In the genomic region with DNA sequence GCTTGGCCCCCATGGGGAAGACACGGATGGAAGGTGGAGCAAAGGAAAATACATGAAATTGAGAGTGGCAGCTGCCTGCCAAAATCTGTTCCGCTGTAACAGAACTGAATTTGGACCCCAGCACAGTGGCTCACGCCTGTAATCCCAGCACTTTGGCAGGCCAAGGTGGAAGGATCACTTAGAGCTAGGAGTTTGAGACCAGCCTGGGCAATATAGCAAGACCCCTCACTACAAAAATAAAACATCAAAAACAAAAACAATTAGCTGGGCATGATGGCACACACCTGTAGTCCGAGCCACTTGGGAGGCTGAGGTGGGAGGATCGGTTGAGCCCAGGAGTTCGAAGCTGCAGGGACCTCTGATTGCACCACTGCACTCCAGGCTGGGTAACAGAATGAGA, we compare ENCODE assay signal across 19 cellular contexts. TPM values are rescaled to one million over a fixed set of nuclear protein-coding genes. Genes with fewer than 3 reads are reported as not detected.
DNase-seq lines count a peak whose midpoint lies in the region; ATAC-seq, FAIRE-seq and TF ChIP-seq lines count a peak whose summit lies in the region.
"Had no signal": no experiment of that assay in that cellular context is flagged by ENCODE, and none has a peak within 500 bp of the region (broad histone marks: within the 10 kb centered on the region; RNA-seq: fewer than 3 reads in every experiment).

No MANE protein-coding gene starts in this region.

- no peak for FAIRE-seq in K562 (lab: Jason Lieb, UNC)
- FAIRE-seq: A549 had no signal

- peaks cover 43% of the 10 kb centered on the region for H3K36me3 Mint-ChIP-seq in stimulated activated naive CD8-positive, alpha-beta T cell treated with anti-CD3 and anti-CD28 coated beads, Interleukin-15, Interleukin-2, amounts not matched to agents 100 ng/mL and 50 ng/mL, for 24 hours (ENCODE audit: low read depth)
- H3K36me3 Mint-ChIP-seq in stimulated activated naive B cell treated with anti-CD40 and anti-IgM and Interleukin-4, amounts not matched to agents 10 μg/mL and 1 μg/mL and 100 μg/mL, for 72 hours, result peaks cover 28 to 50% of the 10 kb centered on the region in 2 donors

- H3K4me1 Mint-ChIP-seq in stimulated activated naive CD8-positive, alpha-beta T cell treated with anti-CD3 and anti-CD28 coated beads, Interleukin-15, Interleukin-2, amounts not matched to agents 100 ng/mL and 50 ng/mL, for 24 hours (ENCODE audit: low read depth), result peaks cover 7% of the 10 kb centered on the region
- H3K4me1 Mint-ChIP-seq in stimulated activated naive CD8-positive, alpha-beta T cell treated with anti-CD3 and anti-CD28 coated beads, Interleukin-15, amount 100 ng/mL, for 72 hours, result peaks cover 21% of the 10 kb centered on the region
- peaks cover 0 to 5% of the 10 kb centered on the region in 2 donors for H3K4me1 Mint-ChIP-seq in stimulated activated naive B cell treated with anti-CD40 and anti-IgM and Interleukin-4, amounts not matched to agents 10 μg/mL and 1 μg/mL and 100 μg/mL, for 72 hours

- TF ChIP-seq EP300 in K562 (IDR thresholded peaks at IDR 0.05; ENCODE audit: low read length), result no peak

- DNase-seq in stimulated activated naive CD8-positive, alpha-beta T cell treated with anti-CD3 and anti-CD28 coated beads, Interleukin-15, amount 100 ng/mL, for 72 hours, result no peak
- no peak for DNase-seq in PC-3
- DNase-seq in K562 (ENCODE audit: extremely low read depth in 1 of 4, low spot score in 3 of 4), result no peak
- no peak for DNase-seq in stimulated activated naive B cell treated with anti-CD40 and anti-IgM and Interleukin-4, amounts not matched to agents 10 μg/mL and 1 μg/mL and 100 μg/mL, for 72 hours
- no peak for DNase-seq in MV-4-11 (lab: John Stamatoyannopoulos, UW)
- DNase-seq: BE2C; CD8-positive, alpha-beta T cell; COR-L47; DND-41; GDM1; HCEC 1CT had no signal

- 77% methylated on average over 6 of the region's 6 CpGs for WGBS in K562 (ENCODE audit: insufficient coverage, low coverage, missing lambda C conversion rate)

- H3K27ac Mint-ChIP-seq in stimulated activated naive CD8-positive, alpha-beta T cell treated with anti-CD3 and anti-CD28 coated beads, Interleukin-15, Interleukin-2, amounts not matched to agents 100 ng/mL and 50 ng/mL, for 24 hours, result peak overlapping the region; percentile 42
- H3K27ac Mint-ChIP-seq in stimulated activated naive CD8-positive, alpha-beta T cell treated with anti-CD3 and anti-CD28 coated beads, Interleukin-15, amount 100 ng/mL, for 72 hours, result peak overlapping the region in 1 of 2 donors; percentile 79
- H3K27ac Mint-ChIP-seq in stimulated activated naive B cell treated with anti-CD40 and anti-IgM and Interleukin-4, amounts not matched to agents 10 μg/mL and 1 μg/mL and 100 μg/mL, for 72 hours, result peak overlapping the region; percentile 63

- no peaks in the 10 kb centered on the region for H3F3A ChIP-seq in PC-3 (ENCODE audit: low read length, unreplicated experiment)

- H3K4me3 Mint-ChIP-seq in stimulated activated naive CD8-positive, alpha-beta T cell treated with anti-CD3 and anti-CD28 coated beads, Interleukin-15, Interleukin-2, amounts not matched to agents 100 ng/mL and 50 ng/mL, for 24 hours, result no peak overlapping the region
- H3K4me3 Mint-ChIP-seq in stimulated activated naive CD8-positive, alpha-beta T cell treated with anti-CD3 and anti-CD28 coated beads, Interleukin-15, amount 100 ng/mL, for 72 hours, result no peak overlapping the region
- H3K4me3 Mint-ChIP-seq in stimulated activated naive B cell treated with anti-CD40 and anti-IgM and Interleukin-4, amounts not matched to agents 10 μg/mL and 1 μg/mL and 100 μg/mL, for 72 hours, result no peak overlapping the region
- H3K4me3 Mint-ChIP-seq: CD8-positive, alpha-beta T cell had no signal

- H3K9me1 ChIP-seq in K562 (ENCODE audit: control insufficient read depth, insufficient read depth, low read length), result no peaks in the 10 kb centered on the region

- BruUV-seq in PC-3 (replicated peaks; lab: Mats Ljungman, UMichigan) (TSS peak; percentile 44), K562 (replicated peaks; lab: Mats Ljungman, UMichigan) (TSS peak; percentile 83)

- H4K20me1 ChIP-seq in PC-3 (ENCODE audit: low read length) (no peaks in the 10 kb centered on the region), K562 (replicated peaks; ENCODE audit: control insufficient read depth, insufficient read depth, low read length) (no peaks in the 10 kb centered on the region)

- H3K4me1 ChIP-seq in PC-3 (ENCODE audit: insufficient read depth, low read length) (no peaks in the 10 kb centered on the region), K562 (replicated peaks in 1 of 2; ENCODE audit: control insufficient read depth in 2 of 2, insufficient read depth in 2 of 2, low read length in 2 of 2) (peaks cover 0 to 39% of the 10 kb centered on the region in 2 experiments; a peak in 3 of 5 replicates)
- H3K4me1 ChIP-seq: A549, BE2C had no signal

- CTCF ChIA-PET in PC-3 (lab: Charles Lee), result no interaction called here
- CTCF ChIA-PET in K562 (lab: Yijun Ruan, JAX; ENCODE audit: low intra/inter-chr PET ratio), result no interaction called here

- peaks cover 6% of the 10 kb centered on the region for H3K36me3 ChIP-seq in PC-3 (ENCODE audit: low read depth, low read length)
- H3K36me3 ChIP-seq in K562 (ENCODE audit: control insufficient read depth, insufficient read depth, low read length), result peaks cover 23% of the 10 kb centered on the region; the same call in 2 of the 3 replicates
- H3K36me3 ChIP-seq: BE2C had no signal

- no peak overlapping the region for H3K27ac ChIP-seq in PC-3 (ENCODE audit: low read length)
- H3K27ac ChIP-seq in K562 (ENCODE audit: extremely low read depth, low read depth, low read length), result no peak overlapping the region
- H3K27ac ChIP-seq: A549, C4-2B, HL-60 had no signal

- TF ChIP-seq CTCF in PC-3 (conservative IDR thresholded peaks at IDR 0.05; ENCODE audit: low read depth, low read length), result no peak
- no peak for TF ChIP-seq CTCF in K562 (IDR thresholded peaks at IDR 0.05 in 2 of 3, conservative IDR thresholded peaks at IDR 0.05 in 1 of 3; ENCODE audit: insufficient read depth in 2 of 3, low read depth in 1 of 3, low read length in 3 of 3)

- H3K27me3 ChIP-seq in PC-3 (ENCODE audit: low read length) (no peaks in the 10 kb centered on the region), K562 (ENCODE audit: control insufficient read depth in 2 of 2, insufficient read depth in 2 of 2, low read length in 2 of 2) (no peaks in the 10 kb centered on the region)
- H3K27me3 ChIP-seq: BE2C had no signal

- H3K4me2 ChIP-seq in PC-3 (ENCODE audit: low read length) (no peak overlapping the region), K562 (ENCODE audit: insufficient read depth, low read length) (no peak overlapping the region)
- H3K4me2 ChIP-seq: A549 had no signal

- no peak for TF ChIP-seq RAD21 in K562 (CRISPR knock-in tag; conservative IDR thresholded peaks at IDR 0.05 in 1 of 2, IDR thresholded peaks at IDR 0.05 in 1 of 2)

- no peak for ATAC-seq in stimulated activated naive CD8-positive, alpha-beta T cell treated with anti-CD3 and anti-CD28 coated beads, Interleukin-15, amount 100 ng/mL, for 72 hours
- ATAC-seq in PC-3 (no peak), K562 (no peak), GM18520 (IDR thresholded peaks at IDR 0.05; ENCODE audit: unreplicated experiment) (no peak), GM21528 (IDR thresholded peaks at IDR 0.05; ENCODE audit: low FRiP score, unreplicated experiment) (no peak)
- no peak for ATAC-seq in stimulated activated naive B cell treated with anti-CD40 and anti-IgM and Interleukin-4, amounts not matched to agents 10 μg/mL and 1 μg/mL and 100 μg/mL, for 72 hours (replicated peaks)
- ATAC-seq: A549; CD8-positive, alpha-beta T cell had no signal

- no peak for TF ChIP-seq POLR2A in K562 (conservative IDR thresholded peaks at IDR 0.05)

- POLR2A ChIA-PET in PC-3 (lab: Charles Lee; ENCODE audit: unreplicated experiment) (interaction anchor here (0.6 kb wide), 1 partner anchor 201 kb away, joined by 4 read pairs; no protein-coding TSS in a partner anchor), K562 (lab: Yijun Ruan, JAX) (interaction anchor here (0.6 to 1.1 kb wide), 3 partner anchors 10 to 126 kb away, joined by 3 to 4 read pairs (median 3); no protein-coding TSS in a partner anchor)

- H3K9me2 ChIP-seq in PC-3 (replicated peaks; ENCODE audit: low read length), result no peaks in the 10 kb centered on the region

- H3K9me3 ChIP-seq in PC-3 (ENCODE audit: low read length) (peaks cover 4% of the 10 kb centered on the region; the same call in 1 of the 2 replicates), K562 (replicated peaks; ENCODE audit: control insufficient read depth, insufficient read depth, low read depth, low read length) (peaks cover 4% of the 10 kb centered on the region)
- H3K9me3 ChIP-seq: BE2C had no signal

- no peaks in the 10 kb centered on the region for H3K9me3 Mint-ChIP-seq in stimulated activated naive CD8-positive, alpha-beta T cell treated with anti-CD3 and anti-CD28 coated beads, Interleukin-15, Interleukin-2, amounts not matched to agents 100 ng/mL and 50 ng/mL, for 24 hours
- peaks cover 0 to 13% of the 10 kb centered on the region in 2 donors for H3K9me3 Mint-ChIP-seq in stimulated activated naive CD8-positive, alpha-beta T cell treated with anti-CD3 and anti-CD28 coated beads, Interleukin-15, amount 100 ng/mL, for 72 hours
- peaks cover 2 to 3% of the 10 kb centered on the region in 2 donors for H3K9me3 Mint-ChIP-seq in stimulated activated naive B cell treated with anti-CD40 and anti-IgM and Interleukin-4, amounts not matched to agents 10 μg/mL and 1 μg/mL and 100 μg/mL, for 72 hours
- H3K9me3 Mint-ChIP-seq: CD8-positive, alpha-beta T cell had no signal

- H3K4me3 ChIP-seq in PC-3 (ENCODE audit: low read length) (no peak overlapping the region), K562 (no peak overlapping the region)
- H3K4me3 ChIP-seq: A549 had no signal

- H3K9ac ChIP-seq in PC-3 (ENCODE audit: low read length), result no peak overlapping the region
- H3K9ac ChIP-seq in K562 (ENCODE audit: insufficient read depth in 1 of 2, low read depth in 2 of 2, low read length in 2 of 2), result no peak overlapping the region

- no peaks in the 10 kb centered on the region for H3K79me2 ChIP-seq in PC-3 (ENCODE audit: low read length)
- H3K79me2 ChIP-seq in K562 (ENCODE audit: control insufficient read depth, insufficient read depth, low read length), result no peaks in the 10 kb centered on the region

- in situ Hi-C loops in K562 (cut with MboI), result loop anchor here (25.0 kb wide), 1 partner anchor 465 kb away; no protein-coding TSS in a partner anchor

- H2AFZ ChIP-seq in PC-3 (ENCODE audit: low read length) (no peak overlapping the region), K562 (ENCODE audit: low read depth, low read length) (no peak overlapping the region)

- intact Hi-C loops in PC-3 (cut with micrococcal nuclease) (no loop called here), K562 (cut with micrococcal nuclease) (no loop called here)

- H3K27me3 Mint-ChIP-seq in stimulated activated naive CD8-positive, alpha-beta T cell treated with anti-CD3 and anti-CD28 coated beads, Interleukin-15, Interleukin-2, amounts not matched to agents 100 ng/mL and 50 ng/mL, for 24 hours, result peaks cover 10% of the 10 kb centered on the region
- H3K27me3 Mint-ChIP-seq in stimulated activated naive CD8-positive, alpha-beta T cell treated with anti-CD3 and anti-CD28 coated beads, Interleukin-15, amount 100 ng/mL, for 72 hours, result peaks cover 9% of the 10 kb centered on the region
- H3K27me3 Mint-ChIP-seq in stimulated activated naive B cell treated with anti-CD40 and anti-IgM and Interleukin-4, amounts not matched to agents 10 μg/mL and 1 μg/mL and 100 μg/mL, for 72 hours, result peaks cover 5 to 24% of the 10 kb centered on the region in 2 donors

RNA-seq across cellular contexts. Expression of gene PALM3, which starts 9.4 kb away (rescaled TPM):
- total RNA-seq in PC-3 (2014; rRNA removed) (2.3 and 4.8 TPM in 2 replicates), K562 (2014; rRNA removed) (8.2 and 8.9 TPM in 2 replicates), K562 (2014; rRNA removed; fragmentation: Illumina TruSeq; extraction: Trizol) (2.5 and 2.8 TPM in 2 replicates), K562 (2015; rRNA removed; fragmentation: Illumina TruSeq; extraction: Trizol) (3.3 and 3.7 TPM in 2 replicates), K562 (2021) (7.6 and 9.3 TPM in 2 replicates)
- total RNA-seq in K562 (2011; cell fraction: chromatin; rRNA removed; ENCODE audit: low replicate concordance), result 0.53 and 0.76 TPM in 2 replicates
- total RNA-seq in K562 (2011; cell fraction: nucleolus; rRNA removed), result 0.33 and 0.92 TPM in 2 replicates
- total RNA-seq in K562 (2011; cell fraction: nucleoplasm; rRNA removed), result 0.73 and 0.99 TPM in 2 replicates
- polyA plus RNA-seq in K562 (2011; rRNA removed) (2.3 and 2.9 TPM in 2 replicates), K562 (2014; fragmentation: Illumina TruSeq; extraction: Trizol) (7.4 and 10.8 TPM in 2 replicates), K562 (2014; fragmentation: Nextera tagmentation; extraction: Ambion mirVana) (under 1 TPM; 0.07 to 0.29 TPM), K562 (2014; rRNA removed) (8.9 and 12.1 TPM in 2 replicates)
- 2.1 and 6.1 TPM in 2 replicates for polyA plus RNA-seq in K562 (2011; cell fraction: cytosol; rRNA removed)
- polyA plus RNA-seq in K562 (2011; cell fraction: nucleus; rRNA removed), result 1.1 and 2.9 TPM in 2 replicates
- polyA plus RNA-seq in K562 (2012), result 2.0 and 13.9 TPM in 2 replicates
- 0.39 and 1.3 TPM in 2 replicates for polyA minus RNA-seq in K562 (2011; rRNA and poly(A)+ RNA removed)
- 0.91 and 1.4 TPM in 2 replicates for polyA minus RNA-seq in K562 (2011; cell fraction: cytosol; rRNA and poly(A)+ RNA removed)
- 0.27 and 0.56 TPM in 2 replicates for polyA minus RNA-seq in K562 (2011; cell fraction: nucleus; rRNA and poly(A)+ RNA removed)
- total RNA-seq: CD8-positive, alpha-beta T cell had no signal

RNA-seq across cellular contexts. Expression of gene MISP3, which starts 20.1 kb away (rescaled TPM):
- total RNA-seq in PC-3 (2014; rRNA removed) (6.1 and 7.8 TPM in 2 replicates), K562 (2014; rRNA removed) (3.1 and 3.9 TPM in 2 replicates), K562 (2014; rRNA removed; fragmentation: Illumina TruSeq; extraction: Trizol) (0.69 and 0.73 TPM in 2 replicates), K562 (2015; rRNA removed; fragmentation: Illumina TruSeq; extraction: Trizol) (1.6 and 1.9 TPM in 2 replicates), K562 (2021) (1.9 and 2.9 TPM in 2 replicates)
- total RNA-seq in K562 (2011; cell fraction: chromatin; rRNA removed; ENCODE audit: low replicate concordance), result 1.7 and 5.3 TPM in 2 replicates
- 5.5 and 5.7 TPM in 2 replicates for total RNA-seq in K562 (2011; cell fraction: nucleolus; rRNA removed)
- total RNA-seq in K562 (2011; cell fraction: nucleoplasm; rRNA removed), result 4.1 and 5.0 TPM in 2 replicates
- polyA plus RNA-seq in K562 (2011; rRNA removed) (1.2 and 2.1 TPM in 2 replicates), K562 (2014; fragmentation: Illumina TruSeq; extraction: Trizol) (2.6 and 3.2 TPM in 2 replicates), K562 (2014; fragmentation: Nextera tagmentation; extraction: Ambion mirVana) (under 1 TPM; 0.25 to 0.37 TPM), K562 (2014; rRNA removed) (5.4 and 5.6 TPM in 2 replicates)
- 2.1 and 3.0 TPM in 2 replicates for polyA plus RNA-seq in K562 (2011; cell fraction: cytosol; rRNA removed)
- 8.6 and 12.9 TPM in 2 replicates for polyA plus RNA-seq in K562 (2011; cell fraction: nucleus; rRNA removed)
- polyA plus RNA-seq in K562 (2012), result 3.6 and 4.2 TPM in 2 replicates
- polyA minus RNA-seq in K562 (2011; rRNA and poly(A)+ RNA removed), result not detected in 2 replicates
- polyA minus RNA-seq in K562 (2011; cell fraction: cytosol; rRNA and poly(A)+ RNA removed), result 0.91 TPM in 1 of 2 replicates, not detected in the other
- polyA minus RNA-seq in K562 (2011; cell fraction: nucleus; rRNA and poly(A)+ RNA removed), result 1.8 and 1.9 TPM in 2 replicates

RNA-seq across cellular contexts. Expression of gene IL27RA, which starts 20.9 kb away (rescaled TPM):
- total RNA-seq in PC-3 (2014; rRNA removed) (14.2 and 14.7 TPM in 2 replicates), K562 (2014; rRNA removed) (11.6 and 12.6 TPM in 2 replicates), K562 (2014; rRNA removed; fragmentation: Illumina TruSeq; extraction: Trizol) (6.3 and 7.0 TPM in 2 replicates), K562 (2015; rRNA removed; fragmentation: Illumina TruSeq; extraction: Trizol) (8.6 and 8.8 TPM in 2 replicates), K562 (2021) (15.2 and 15.9 TPM in 2 replicates)
- total RNA-seq in K562 (2011; cell fraction: chromatin; rRNA removed; ENCODE audit: low replicate concordance), result 10.9 and 28.8 TPM in 2 replicates
- 34.2 and 45.7 TPM in 2 replicates for total RNA-seq in K562 (2011; cell fraction: nucleolus; rRNA removed)
- 19.0 and 24.8 TPM in 2 replicates for total RNA-seq in K562 (2011; cell fraction: nucleoplasm; rRNA removed)
- polyA plus RNA-seq in K562 (2011; rRNA removed) (14.1 and 15.9 TPM in 2 replicates), K562 (2014; fragmentation: Illumina TruSeq; extraction: Trizol) (12.5 and 13.3 TPM in 2 replicates), K562 (2014; fragmentation: Nextera tagmentation; extraction: Ambion mirVana) (1 to 10 TPM; 1.9 to 2.1 TPM), K562 (2014; rRNA removed) (10.6 and 12.0 TPM in 2 replicates)
- 9.7 and 22.4 TPM in 2 replicates for polyA plus RNA-seq in K562 (2011; cell fraction: cytosol; rRNA removed)
- polyA plus RNA-seq in K562 (2011; cell fraction: nucleus; rRNA removed), result 7.8 and 13.8 TPM in 2 replicates
- polyA plus RNA-seq in K562 (2012), result 12.8 and 16.0 TPM in 2 replicates
- polyA minus RNA-seq in K562 (2011; rRNA and poly(A)+ RNA removed), result 4.5 and 7.4 TPM in 2 replicates
- 5.3 and 8.4 TPM in 2 replicates for polyA minus RNA-seq in K562 (2011; cell fraction: cytosol; rRNA and poly(A)+ RNA removed)
- polyA minus RNA-seq in K562 (2011; cell fraction: nucleus; rRNA and poly(A)+ RNA removed), result 2.8 and 3.9 TPM in 2 replicates

RNA-seq across cellular contexts. Expression of gene RLN3, which starts 24.5 kb away (rescaled TPM):
- total RNA-seq in PC-3 (2014; rRNA removed) (not detected in 2 replicates), K562 (2014; rRNA removed) (1.1 TPM in 1 of 2 replicates, not detected in the other), K562 (2014; rRNA removed; fragmentation: Illumina TruSeq; extraction: Trizol) (not detected in 2 replicates), K562 (2015; rRNA removed; fragmentation: Illumina TruSeq; extraction: Trizol) (not detected in 2 replicates), K562 (2021) (0.31 TPM in 1 of 2 replicates, not detected in the other)
- total RNA-seq in K562 (2011; cell fraction: chromatin; rRNA removed; ENCODE audit: low replicate concordance), result not detected in 2 replicates
- total RNA-seq in K562 (2011; cell fraction: nucleolus; rRNA removed), result 0.92 TPM in 1 of 2 replicates, not detected in the other
- total RNA-seq in K562 (2011; cell fraction: nucleoplasm; rRNA removed), result not detected in 2 replicates
- polyA plus RNA-seq in K562 (2011; rRNA removed) (0.71 TPM in 1 of 2 replicates, not detected in the other), K562 (2014; fragmentation: Illumina TruSeq; extraction: Trizol) (not detected in 2 replicates), K562 (2014; fragmentation: Nextera tagmentation; extraction: Ambion mirVana) (not detected), K562 (2014; rRNA removed) (0.38 and 1.2 TPM in 2 replicates)
- 0.27 and 2.5 TPM in 2 replicates for polyA plus RNA-seq in K562 (2011; cell fraction: cytosol; rRNA removed)
- 0.57 TPM in 1 of 2 replicates, not detected in the other for polyA plus RNA-seq in K562 (2011; cell fraction: nucleus; rRNA removed)
- polyA plus RNA-seq in K562 (2012), result 0.26 and 0.57 TPM in 2 replicates
- polyA minus RNA-seq in K562 (2011; rRNA and poly(A)+ RNA removed), result not detected in 2 replicates
- not detected in 2 replicates for polyA minus RNA-seq in K562 (2011; cell fraction: cytosol; rRNA and poly(A)+ RNA removed)
- polyA minus RNA-seq in K562 (2011; cell fraction: nucleus; rRNA and poly(A)+ RNA removed), result not detected in 2 replicates
- total RNA-seq: CD8-positive, alpha-beta T cell; H4 had no signal
- polyA plus RNA-seq: A549, AG04450 had no signal

RNA-seq across cellular contexts. Expression of gene C19orf67, which starts 33.1 kb away (rescaled TPM):
- total RNA-seq in PC-3 (2014; rRNA removed) (not detected in 2 replicates), K562 (2014; rRNA removed) (0.45 and 1.5 TPM in 2 replicates), K562 (2014; rRNA removed; fragmentation: Illumina TruSeq; extraction: Trizol) (0.35 TPM in 1 of 2 replicates, not detected in the other), K562 (2015; rRNA removed; fragmentation: Illumina TruSeq; extraction: Trizol) (0.29 and 0.53 TPM in 2 replicates), K562 (2021) (1.1 and 2.1 TPM in 2 replicates)
- total RNA-seq in K562 (2011; cell fraction: chromatin; rRNA removed; ENCODE audit: low replicate concordance), result 0.83 and 2.1 TPM in 2 replicates
- total RNA-seq in K562 (2011; cell fraction: nucleolus; rRNA removed), result 3.7 and 4.5 TPM in 2 replicates
- total RNA-seq in K562 (2011; cell fraction: nucleoplasm; rRNA removed), result 1.8 and 2.1 TPM in 2 replicates
- polyA plus RNA-seq in K562 (2011; rRNA removed) (0.39 and 0.56 TPM in 2 replicates), K562 (2014; fragmentation: Illumina TruSeq; extraction: Trizol) (0.28 and 0.39 TPM in 2 replicates), K562 (2014; fragmentation: Nextera tagmentation; extraction: Ambion mirVana) (not detected), K562 (2014; rRNA removed) (1.8 TPM in 1 of 2 replicates, not detected in the other)
- polyA plus RNA-seq in K562 (2011; cell fraction: cytosol; rRNA removed), result 0.46 and 0.97 TPM in 2 replicates
- 1.2 and 3.8 TPM in 2 replicates for polyA plus RNA-seq in K562 (2011; cell fraction: nucleus; rRNA removed)
- 0.62 and 0.68 TPM in 2 replicates for polyA plus RNA-seq in K562 (2012)
- polyA minus RNA-seq in K562 (2011; rRNA and poly(A)+ RNA removed), result 0.14 TPM in 1 of 2 replicates, not detected in the other
- polyA minus RNA-seq in K562 (2011; cell fraction: cytosol; rRNA and poly(A)+ RNA removed), result not detected in 2 replicates
- polyA minus RNA-seq in K562 (2011; cell fraction: nucleus; rRNA and poly(A)+ RNA removed), result 1.5 and 3.0 TPM in 2 replicates
- total RNA-seq: CD8-positive, alpha-beta T cell; H4 had no signal
- polyA plus RNA-seq: A549, AG04450 had no signal
